Comparison of ENCODE assay signal across 20 cellular contexts in the genomic region with DNA sequence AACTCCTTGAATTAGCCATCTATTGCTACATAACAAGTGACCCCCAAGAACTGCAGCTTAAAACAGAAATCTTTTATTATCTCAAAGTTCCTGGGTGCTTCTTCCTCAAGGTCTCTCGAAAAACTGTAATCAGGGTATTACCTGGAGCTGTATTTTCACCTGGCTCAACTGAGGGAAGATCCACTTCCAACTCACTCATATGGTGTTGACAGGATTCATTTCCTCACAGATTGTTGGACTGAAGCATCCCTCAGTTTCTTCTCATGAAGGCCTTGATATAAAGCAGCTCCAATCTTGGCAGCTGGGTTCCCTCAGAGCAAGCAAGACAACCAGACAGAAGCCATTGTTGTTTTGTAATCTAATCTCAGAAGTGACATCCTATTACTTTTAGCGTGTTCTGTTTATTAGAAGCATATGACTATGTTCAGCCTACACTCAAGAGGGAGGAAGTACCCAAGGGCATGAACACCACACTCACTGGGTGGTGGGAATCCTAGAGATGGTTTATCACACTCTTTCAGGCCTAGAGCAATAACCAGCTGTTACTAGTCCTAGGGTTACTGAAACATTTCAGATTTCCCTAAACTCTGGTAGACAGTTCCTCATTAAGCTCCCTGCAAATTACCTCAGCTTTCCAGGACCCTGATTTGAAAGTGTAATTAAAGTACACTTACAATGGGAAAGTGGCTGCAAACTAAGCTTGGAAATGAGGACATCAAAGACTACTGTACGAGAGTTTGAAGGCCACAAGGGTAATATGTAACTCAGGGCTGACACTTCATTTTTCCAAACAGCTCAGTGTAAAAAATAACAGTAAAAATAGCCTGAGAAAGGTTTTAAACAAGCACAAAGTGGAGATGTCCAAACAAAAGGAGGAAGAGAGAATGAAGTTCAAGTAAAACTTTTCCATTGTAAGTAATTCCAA.
A peak's percentile ranks its signal among the peaks of the same experiment; 100 is the strongest.
DNase-seq lines count a peak whose midpoint lies in the region; ATAC-seq, FAIRE-seq and TF ChIP-seq lines count a peak whose summit lies in the region.
"Had no signal": no experiment of that assay in that cellular context is flagged by ENCODE, and none has a peak within 500 bp of the region (broad histone marks: within the 10 kb centered on the region; RNA-seq: fewer than 3 reads in every experiment).

No MANE protein-coding gene starts in this region.

- H4K20me1 ChIP-seq in HepG2 (ENCODE audit: insufficient read depth, low read length): no peaks in the 10 kb centered on the region

- in situ Hi-C loops in HepG2 (cut with HindIII; ENCODE audit: extremely low pct_ligation_motif_present, low pct_unique_long_range_greater_than_20kb): no loop called here
- in situ Hi-C loops in brain microvascular endothelial cell (cut with HindIII; ENCODE audit: low pct_ligation_motif_present, low sequenced_read_pairs): no loop called here

- H3K9ac ChIP-seq in HepG2 (ENCODE audit: insufficient read depth, low read depth, low read length): no peak overlapping the region

- CTCF ChIA-PET in HepG2 (lab: Yijun Ruan, JAX; ENCODE audit: low intra/inter-chr PET ratio, low total read pairs): no interaction called here

- H3K4me1 ChIP-seq in left ventricle myocardium inferior (peaks cover 22% of the 10 kb centered on the region), HepG2 (ENCODE audit: insufficient read depth, low read length) (peaks cover 33% of the 10 kb centered on the region)
- H3K4me1 ChIP-seq: A549, SJSA1 had no signal

- POLR2A ChIA-PET in HepG2 (lab: Yijun Ruan, JAX): interaction anchor here (1.2 to 1.4 kb wide), 2 partner anchors 143 to 289 kb away, joined by 3 to 4 read pairs; a partner anchor contains a TSS

- TF ChIP-seq RAD21 in HepG2 (CRISPR knock-in tag; IDR thresholded peaks at IDR 0.05): no peak

- 7% methylated on average over 3 of the region's 3 CpGs for WGBS in HepG2 (ENCODE audit: low lambda C conversion rate)

- no peak for FAIRE-seq in HepG2 (lab: Jason Lieb, UNC)
- no peak for FAIRE-seq in GM12892 (lab: Jason Lieb, UNC)
- FAIRE-seq: A549, H54, HTR-8/SVneo had no signal

- ATAC-seq in left cardiac atrium (no peak), SK-N-SH treated with all-trans-retinoic acid at 6 μM for 48 hours (no peak), HepG2 (peak; percentile 76)
- ATAC-seq: A549, PC-3 had no signal

- intact Hi-C loops in left ventricle myocardium inferior (cut with micrococcal nuclease): no loop called here
- intact Hi-C loops in left cardiac atrium (cut with DNase I): no loop called here
- intact Hi-C loops in HepG2 (cut with micrococcal nuclease; ENCODE audit: unreplicated experiment): no loop called here

- no TSS peak for BruUV-seq in HepG2 (replicated peaks; lab: Mats Ljungman, UMichigan)

- no peak for TF ChIP-seq CTCF in left ventricle myocardium inferior (IDR thresholded peaks at IDR 0.05; ENCODE audit: borderline replicate concordance)
- TF ChIP-seq CTCF in HepG2 (CRISPR knock-in tag; IDR thresholded peaks at IDR 0.05): no peak
- no peak for TF ChIP-seq CTCF in brain microvascular endothelial cell (IDR thresholded peaks at IDR 0.05; ENCODE audit: low read depth, low read length, missing control alignments)

- TF ChIP-seq EP300 in HepG2 (IDR thresholded peaks at IDR 0.05; ENCODE audit: low read depth in 2 of 2, low read length in 2 of 2): 0 out of 4 replicates have a peak, but pooled peaks of 1 of the 2 experiments have one; percentile 16
- TF ChIP-seq EP300 in HepG2 (CRISPR knock-in tag; IDR thresholded peaks at IDR 0.05; ENCODE audit: borderline replicate concordance): no peak

- DNase-seq in left ventricle myocardium inferior (no peak), left cardiac atrium (no peak), HepG2 (ENCODE audit: low spot score) (peak; percentile 28), brain microvascular endothelial cell (no peak), COR-L47 (lab: John Stamatoyannopoulos, UW) (no peak), GM12892 (ENCODE audit: insufficient read length) (no peak)
- DNase-seq in stimulated activated CD4-positive, alpha-beta T cell treated with anti-CD3 and anti-CD28 coated beads, Interleukin-4, amount 100 ng/mL, for 4 hours: no peak
- DNase-seq: NCI-H1417 treated with DMSO at 0.1 percent for 48 hours, NCI-H2029, NCI-H2171 treated with DMSO at 0.1 percent for 48 hours, NCI-H446 treated with DMSO at 0.1 percent for 48 hours, NCI-H774, PC-3 had no signal

- H3K9me3 ChIP-seq in left ventricle myocardium inferior (replicated peaks): no peaks in the 10 kb centered on the region
- H3K9me3 ChIP-seq in HepG2 (ENCODE audit: low read length): no peaks in the 10 kb centered on the region
- H3K9me3 ChIP-seq: A549, SJSA1 had no signal

- H3K36me3 ChIP-seq in left ventricle myocardium inferior (no peaks in the 10 kb centered on the region), HepG2 (replicated peaks in 1 of 2; ENCODE audit: control insufficient read depth in 1 of 2, insufficient read depth in 2 of 2, low read length in 2 of 2) (no peaks in the 10 kb centered on the region), brain microvascular endothelial cell (replicated peaks) (no peaks in the 10 kb centered on the region)
- H3K36me3 ChIP-seq: SJSA1 had no signal

- H3K79me2 ChIP-seq in HepG2 (ENCODE audit: insufficient read depth, low read length): no peaks in the 10 kb centered on the region

- H3K27me3 ChIP-seq in left ventricle myocardium inferior (ENCODE audit: low read depth) (no peaks in the 10 kb centered on the region), HepG2 (ENCODE audit: control insufficient read depth in 1 of 2, insufficient read depth in 2 of 2, low read length in 2 of 2) (no peaks in the 10 kb centered on the region), brain microvascular endothelial cell (replicated peaks) (no peaks in the 10 kb centered on the region)
- H3K27me3 ChIP-seq: SJSA1 had no signal

- TF ChIP-seq POLR2A in HepG2 (IDR thresholded peaks at IDR 0.05; ENCODE audit: insufficient read depth in 1 of 2, low read depth in 2 of 2, low read length in 2 of 2) (no peak), GM12892 (IDR thresholded peaks at IDR 0.05; ENCODE audit: low read depth, low read length) (no peak)

- peak overlapping the region; percentile 24 for H3K27ac ChIP-seq in left ventricle myocardium inferior (replicated peaks)
- H3K27ac ChIP-seq in HepG2 (ENCODE audit: extremely low read length, insufficient read depth, low read length): no peak overlapping the region
- no peak overlapping the region for H3K27ac ChIP-seq in brain microvascular endothelial cell
- H3K27ac ChIP-seq: A549, C4-2B, HL-60, SJSA1 had no signal

- peak overlapping the region; percentile 32 for H3K4me2 ChIP-seq in HepG2 (ENCODE audit: low read depth, low read length)
- H3K4me2 ChIP-seq: A549 had no signal

- H3K4me3 ChIP-seq in left ventricle myocardium inferior: no peak overlapping the region
- no peak overlapping the region for H3K4me3 ChIP-seq in HepG2 (replicated peaks in 1 of 3; ENCODE audit: insufficient read depth in 1 of 3, low read depth in 2 of 3, low read length in 3 of 3)
- H3K4me3 ChIP-seq in brain microvascular endothelial cell (ENCODE audit: low read depth, low read length): no peak overlapping the region
- H3K4me3 ChIP-seq: A549, SJSA1 had no signal

- H2AFZ ChIP-seq in HepG2 (ENCODE audit: low read length): no peak overlapping the region

TF ChIP-seq in SK-N-SH treated with all-trans-retinoic acid at 6 μM for 48 hours, 23 proteins besides CTCF, POLR2A, EP300 and RAD21:
- TF ChIP-seq TCF4 (CRISPR knock-in tag; IDR thresholded peaks at IDR 0.05; ENCODE audit: borderline replicate concordance) (0 out of 2 replicates have a peak, but pooled peaks have one; percentile 23), SNAI2 (CRISPR knock-in tag; IDR thresholded peaks at IDR 0.05) (no peak)

TF ChIP-seq in HepG2, 621 proteins besides CTCF, POLR2A, EP300 and RAD21 (continues in another document):
- 0 out of 2 replicates have a peak, but pooled peaks have one; percentile 39 for TF ChIP-seq ZNF614 (CRISPR knock-in tag; IDR thresholded peaks at IDR 0.05; ENCODE audit: borderline replicate concordance)
- TF ChIP-seq ZBTB42 (CRISPR knock-in tag; IDR thresholded peaks at IDR 0.05): no peak
- TF ChIP-seq RARA (CRISPR knock-in tag; IDR thresholded peaks at IDR 0.05): 0 out of 2 replicates have a peak, but pooled peaks have one; percentile 11
- 0 out of 2 replicates have a peak, but pooled peaks have one; percentile 33 for TF ChIP-seq FOXA3 (CRISPR knock-in tag; IDR thresholded peaks at IDR 0.05)
- no peak for TF ChIP-seq ZNF790 (CRISPR knock-in tag; IDR thresholded peaks at IDR 0.05; ENCODE audit: borderline replicate concordance)
- no peak for TF ChIP-seq SIX4 (CRISPR knock-in tag; IDR thresholded peaks at IDR 0.05)
- peak; percentile 76 for TF ChIP-seq TCF7 (IDR thresholded peaks at IDR 0.05; ENCODE audit: low read depth)
- no peak for TF ChIP-seq NFE2 (CRISPR knock-in tag; IDR thresholded peaks at IDR 0.05)
- no peak for TF ChIP-seq HOXD1 (CRISPR knock-in tag; IDR thresholded peaks at IDR 0.05)
- TF ChIP-seq KAT8 (CRISPR knock-in tag; IDR thresholded peaks at IDR 0.05): 0 out of 2 replicates have a peak, but pooled peaks have one; percentile 32
- TF ChIP-seq, protein P1, sequence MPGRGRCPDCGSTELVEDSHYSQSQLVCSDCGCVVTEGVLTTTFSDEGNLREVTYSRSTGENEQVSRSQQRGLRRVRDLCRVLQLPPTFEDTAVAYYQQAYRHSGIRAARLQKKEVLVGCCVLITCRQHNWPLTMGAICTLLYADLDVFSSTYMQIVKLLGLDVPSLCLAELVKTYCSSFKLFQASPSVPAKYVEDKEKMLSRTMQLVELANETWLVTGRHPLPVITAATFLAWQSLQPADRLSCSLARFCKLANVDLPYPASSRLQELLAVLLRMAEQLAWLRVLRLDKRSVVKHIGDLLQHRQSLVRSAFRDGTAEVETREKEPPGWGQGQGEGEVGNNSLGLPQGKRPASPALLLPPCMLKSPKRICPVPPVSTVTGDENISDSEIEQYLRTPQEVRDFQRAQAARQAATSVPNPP (CRISPR knock-in tag; IDR thresholded peaks at IDR 0.05): 0 out of 2 replicates have a peak, but pooled peaks have one; percentile 23
- no peak for TF ChIP-seq ZNF747 (CRISPR knock-in tag; IDR thresholded peaks at IDR 0.05; ENCODE audit: borderline replicate concordance)
- TF ChIP-seq, protein P2, sequence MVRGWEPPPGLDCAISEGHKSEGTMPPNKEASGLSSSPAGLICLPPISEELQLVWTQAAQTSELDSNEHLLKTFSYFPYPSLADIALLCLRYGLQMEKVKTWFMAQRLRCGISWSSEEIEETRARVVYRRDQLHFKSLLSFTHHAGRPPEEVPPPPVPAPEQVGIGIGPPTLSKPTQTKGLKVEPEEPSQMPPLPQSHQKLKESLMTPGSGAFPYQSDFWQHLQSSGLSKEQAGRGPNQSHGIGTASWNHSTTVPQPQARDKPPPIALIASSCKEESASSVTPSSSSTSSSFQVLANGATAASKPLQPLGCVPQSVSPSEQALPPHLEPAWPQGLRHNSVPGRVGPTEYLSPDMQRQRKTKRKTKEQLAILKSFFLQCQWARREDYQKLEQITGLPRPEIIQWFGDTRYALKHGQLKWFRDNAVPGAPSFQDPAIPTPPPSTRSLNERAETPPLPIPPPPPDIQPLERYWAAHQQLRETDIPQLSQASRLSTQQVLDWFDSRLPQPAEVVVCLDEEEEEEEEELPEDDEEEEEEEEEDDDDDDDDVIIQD (CRISPR knock-in tag; IDR thresholded peaks at IDR 0.05; ENCODE audit: low read depth): 0 out of 2 replicates have a peak, but pooled peaks have one; percentile 29
- peak; percentile 80; the same call in 1 of the 2 replicates for TF ChIP-seq ZNF713 (CRISPR knock-in tag; IDR thresholded peaks at IDR 0.05)
